3 cellular contexts compared by ENCODE assay signal in the genomic region with DNA sequence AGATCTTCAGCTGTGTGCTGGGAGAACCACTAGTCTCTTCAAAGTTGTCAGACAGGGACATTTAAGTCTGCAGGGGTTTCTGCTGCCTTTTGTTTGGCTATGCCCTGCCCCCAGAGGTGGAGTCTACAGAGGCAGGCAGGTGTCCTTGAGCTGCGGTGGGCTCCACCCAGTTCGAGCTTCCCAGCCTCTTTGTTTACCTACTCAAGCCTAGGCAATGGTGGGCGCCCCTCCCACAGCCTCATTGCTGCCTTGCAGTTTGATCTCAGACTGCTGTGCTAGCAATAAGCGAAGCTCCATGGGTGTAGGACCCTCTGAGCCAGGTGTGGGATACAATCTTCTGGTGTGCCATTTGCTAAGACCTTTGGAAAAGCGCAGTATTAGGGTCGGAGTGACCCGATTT. TPM values are rescaled to one million over a fixed set of nuclear protein-coding genes. Genes with fewer than 3 reads are reported as not detected.
"Had no signal": no experiment of that assay in that cellular context is flagged by ENCODE, and none has a peak within 500 bp of the region (broad histone marks: within the 10 kb centered on the region; RNA-seq: fewer than 3 reads in every experiment).

No MANE protein-coding gene starts in this region.

RNA-seq across cellular contexts. Expression of a gene that starts 54.4 kb away (rescaled TPM):
- total RNA-seq: GM23248, H4, HFFc6 had no signal
- polyA plus RNA-seq: GM23248 had no signal
